In genomic region chr17:8223356-8224063, GRCh38 we compare ENCODE assay signal across 8 cellular contexts. TPM values are rescaled to one million over a fixed set of nuclear protein-coding genes. Genes with fewer than 3 reads are reported as not detected.
DNase-seq lines count a peak whose midpoint lies in the region; ATAC-seq, FAIRE-seq and TF ChIP-seq lines count a peak whose summit lies in the region.

No MANE protein-coding gene starts in this region.

- TF ChIP-seq CTCF in astrocyte of the spinal cord (IDR thresholded peaks at IDR 0.05; ENCODE audit: low read depth, low read length): peak; percentile 22

- H3K27ac ChIP-seq in iPS-20b (ENCODE audit: low read length) (peak overlapping the region; percentile 62), small intestine (ENCODE audit: low read depth in 1 of 2, low read length in 1 of 2) (peak overlapping the region; percentile 96 to 97)

- H3K36me3 ChIP-seq in iPS-20b (ENCODE audit: insufficient read depth, low read depth, low read length) (peaks cover 16% of the 10 kb centered on the region), small intestine (ENCODE audit: control insufficient read depth in 2 of 2, insufficient read depth in 2 of 2, low read length in 2 of 2) (peaks cover 0 to 5% of the 10 kb centered on the region in 2 donors)

- H3K4me1 ChIP-seq in iPS-20b (ENCODE audit: insufficient read depth, low read length): no peaks in the 10 kb centered on the region
- H3K4me1 ChIP-seq in small intestine (ENCODE audit: control insufficient read depth in 2 of 2, insufficient read depth in 1 of 2, low read depth in 1 of 2, low read length in 1 of 2): peaks cover 0 to 4% of the 10 kb centered on the region in 2 donors

- peak overlapping the region; percentile 90 for H3K9ac ChIP-seq in iPS-20b (ENCODE audit: low read depth, low read length)

- FAIRE-seq in small intestine (lab: Jason Lieb, UNC): no peak

- H3K27me3 ChIP-seq in iPS-20b (ENCODE audit: insufficient read depth, low read length) (no peaks in the 10 kb centered on the region), small intestine (ENCODE audit: control insufficient read depth in 2 of 2, insufficient read depth in 2 of 2, low read length in 2 of 2) (no peaks in the 10 kb centered on the region)

- WGBS in small intestine, 3 donors: 5 to 7% (median 6%) methylated on average over 27 of the region's 27 CpGs

- H3K9me3 ChIP-seq in iPS-20b (ENCODE audit: insufficient read depth, low read depth, low read length) (no peaks in the 10 kb centered on the region), small intestine (ENCODE audit: control insufficient read depth, low read depth) (no peaks in the 10 kb centered on the region)

- ATAC-seq in HG03108 (IDR thresholded peaks at IDR 0.05; ENCODE audit: unreplicated experiment): no peak

- H3K4me3 ChIP-seq in astrocyte of the spinal cord (ENCODE audit: low read depth, low read length): peak overlapping the region; percentile 78
- peak overlapping the region; percentile 90 for H3K4me3 ChIP-seq in iPS-20b (ENCODE audit: low read length)
- peak overlapping the region; percentile 34 to 60 for H3K4me3 ChIP-seq in small intestine (ENCODE audit: low read depth in 1 of 2, low read length in 2 of 2)

- DNase-seq in NCI-H345 (lab: John Stamatoyannopoulos, UW) (peak; percentile 61), NCI-H345 treated with DMSO at 0.1 percent for 48 hours (lab: John Stamatoyannopoulos, UW; ENCODE audit: unreplicated experiment) (no peak), LHCN-M2 (ENCODE audit: low read depth) (peak; percentile 66), T follicular helper cell (ENCODE audit: low read depth) (peak; percentile 15), astrocyte of the spinal cord (ENCODE audit: low read depth, low spot score) (peak; percentile 41), small intestine (peak; percentile 21)

- in situ Hi-C loops in astrocyte of the spinal cord (cut with HindIII; ENCODE audit: low sequenced_read_pairs): no loop called here

RNA-seq across cellular contexts. Expression of gene AURKB, which starts 13.1 kb away (rescaled TPM):
- total RNA-seq in LHCN-M2 (2014; rRNA removed): 81.3 and 93.4 TPM in 2 replicates
- 50.2 TPM for polyA plus RNA-seq in LHCN-M2 (2012)
- polyA plus RNA-seq in small intestine: 10 to 100 TPM in 1 of 3 donors, 1 to 10 TPM in 2; 4.9 to 48.4 (median 5.1) TPM

RNA-seq across cellular contexts. Expression of gene CTC1, which starts 24.3 kb away (rescaled TPM):
- total RNA-seq in LHCN-M2 (2014; rRNA removed): 1.5 and 2.7 TPM in 2 replicates
- polyA plus RNA-seq in LHCN-M2 (2012): 1.7 TPM
- 10 to 100 TPM; 10.1 to 16.8 (median 16.2) TPM for polyA plus RNA-seq in small intestine

RNA-seq across cellular contexts. Expression of gene PFAS, which starts 25.6 kb away (rescaled TPM):
- total RNA-seq in LHCN-M2 (2014; rRNA removed): 34.7 and 44.2 TPM in 2 replicates
- polyA plus RNA-seq in LHCN-M2 (2012): 12.2 TPM
- polyA plus RNA-seq in small intestine: 10 to 100 TPM in 2 of 3 donors, 1 to 10 TPM in 1; 6.9 to 16.9 (median 10.3) TPM

RNA-seq across cellular contexts. Expression of gene BORCS6, which starts 33.5 kb away (rescaled TPM):
- total RNA-seq in LHCN-M2 (2014; rRNA removed): 6.9 and 7.4 TPM in 2 replicates
- 5.9 TPM for polyA plus RNA-seq in LHCN-M2 (2012)
- polyA plus RNA-seq in small intestine: 10 to 100 TPM in 2 of 3 donors, 1 to 10 TPM in 1; 9.8 to 13.8 (median 11.8) TPM

RNA-seq across cellular contexts. Expression of gene TMEM107, which starts 47.3 kb away (rescaled TPM):
- total RNA-seq in LHCN-M2 (2014; rRNA removed): 40.0 and 45.3 TPM in 2 replicates
- 19.5 TPM for polyA plus RNA-seq in LHCN-M2 (2012)
- 10 to 100 TPM in 1 of 3 donors, 1 to 10 TPM in 1, under 1 TPM in 1; 0.89 to 14.9 (median 1.4) TPM for polyA plus RNA-seq in small intestine
